ENCODE assay signal across 1 cellular context in genomic region chr5:6502421-6502820, GRCh38.
TF ChIP-seq lines count a peak whose summit lies in the region.

No MANE protein-coding gene starts in this region.

TF ChIP-seq in GM12878, 131 proteins besides CTCF, POLR2A, EP300 and RAD21 (continued from another document):
- TF ChIP-seq IKZF2 (IDR thresholded peaks at IDR 0.05) (no peak), RCOR1 (conservative IDR thresholded peaks at IDR 0.05; ENCODE audit: low read depth, low read length) (no peak), PBX3 (IDR thresholded peaks at IDR 0.05; ENCODE audit: insufficient replicate concordance, low read depth, low read length) (no peak), TCF3 (IDR thresholded peaks at IDR 0.05; ENCODE audit: borderline replicate concordance, insufficient read depth, low read depth, low read length) (no peak), BMI1 (IDR thresholded peaks at IDR 0.05; ENCODE audit: borderline replicate concordance) (no peak), STAT1 (conservative IDR thresholded peaks at IDR 0.05) (no peak), BHLHE40 (IDR thresholded peaks at IDR 0.05; ENCODE audit: borderline replicate concordance in 1 of 2, low read depth in 2 of 2, low read length in 1 of 2) (no peak), MAX (IDR thresholded peaks at IDR 0.05; ENCODE audit: low read depth, low read length) (no peak), SUPT20H (IDR thresholded peaks at IDR 0.05; ENCODE audit: borderline replicate concordance, control insufficient read depth, low read depth, low read length) (no peak)
